1 cellular context compared by ENCODE assay signal in the genomic region with DNA sequence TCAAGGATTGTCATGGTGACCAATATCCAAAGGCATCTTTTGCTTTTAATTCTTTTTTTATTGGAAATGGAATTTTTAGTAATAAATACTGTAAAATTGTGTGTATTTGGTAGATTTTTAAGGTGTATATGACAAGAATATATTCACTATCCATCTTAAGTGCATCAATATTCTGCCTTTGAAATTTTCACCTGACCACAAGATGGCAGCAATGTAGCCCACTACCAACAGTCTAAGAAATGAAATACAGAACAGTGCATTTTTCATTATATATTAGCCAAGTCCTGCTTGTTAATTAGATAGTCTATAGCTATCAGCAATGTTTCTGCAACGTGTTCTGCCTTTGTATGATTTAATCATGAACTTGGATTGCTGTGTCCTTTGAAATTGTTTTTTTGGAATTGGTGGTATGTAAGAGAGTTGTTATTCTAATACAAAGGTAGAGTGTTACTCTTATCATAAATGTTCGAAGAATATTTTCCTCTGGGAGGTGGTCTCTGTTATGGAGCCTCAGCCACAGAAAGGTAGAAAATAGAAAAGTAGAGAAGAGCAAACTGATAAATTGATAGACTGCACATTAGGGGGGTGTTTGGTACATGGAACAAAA.
TF ChIP-seq lines count a peak whose summit lies in the region.

No MANE protein-coding gene starts in this region.

TF ChIP-seq in HCT116, 20 proteins besides CTCF, POLR2A, EP300 and RAD21 (continued from another document):
- TF ChIP-seq, protein P1, sequence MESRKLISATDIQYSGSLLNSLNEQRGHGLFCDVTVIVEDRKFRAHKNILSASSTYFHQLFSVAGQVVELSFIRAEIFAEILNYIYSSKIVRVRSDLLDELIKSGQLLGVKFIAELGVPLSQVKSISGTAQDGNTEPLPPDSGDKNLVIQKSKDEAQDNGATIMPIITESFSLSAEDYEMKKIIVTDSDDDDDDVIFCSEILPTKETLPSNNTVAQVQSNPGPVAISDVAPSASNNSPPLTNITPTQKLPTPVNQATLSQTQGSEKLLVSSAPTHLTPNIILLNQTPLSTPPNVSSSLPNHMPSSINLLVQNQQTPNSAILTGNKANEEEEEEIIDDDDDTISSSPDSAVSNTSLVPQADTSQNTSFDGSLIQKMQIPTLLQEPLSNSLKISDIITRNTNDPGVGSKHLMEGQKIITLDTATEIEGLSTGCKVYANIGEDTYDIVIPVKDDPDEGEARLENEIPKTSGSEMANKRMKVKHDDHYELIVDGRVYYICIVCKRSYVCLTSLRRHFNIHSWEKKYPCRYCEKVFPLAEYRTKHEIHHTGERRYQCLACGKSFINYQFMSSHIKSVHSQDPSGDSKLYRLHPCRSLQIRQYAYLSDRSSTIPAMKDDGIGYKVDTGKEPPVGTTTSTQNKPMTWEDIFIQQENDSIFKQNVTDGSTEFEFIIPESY (IDR thresholded peaks at IDR 0.05; ENCODE audit: extremely low read depth, insufficient replicate concordance, low read length), result no peak
- no peak for TF ChIP-seq SIN3A (IDR thresholded peaks at IDR 0.05; ENCODE audit: low read depth)
- TF ChIP-seq JUND (IDR thresholded peaks at IDR 0.05), result no peak
- TF ChIP-seq EZH2phosphoT487 (IDR thresholded peaks at IDR 0.05; ENCODE audit: borderline replicate concordance), result no peak
- TF ChIP-seq, protein P2, sequence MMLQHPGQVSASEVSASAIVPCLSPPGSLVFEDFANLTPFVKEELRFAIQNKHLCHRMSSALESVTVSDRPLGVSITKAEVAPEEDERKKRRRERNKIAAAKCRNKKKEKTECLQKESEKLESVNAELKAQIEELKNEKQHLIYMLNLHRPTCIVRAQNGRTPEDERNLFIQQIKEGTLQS (IDR thresholded peaks at IDR 0.05), result no peak
- no peak for TF ChIP-seq ZFX (IDR thresholded peaks at IDR 0.05)
